In the genomic region with DNA sequence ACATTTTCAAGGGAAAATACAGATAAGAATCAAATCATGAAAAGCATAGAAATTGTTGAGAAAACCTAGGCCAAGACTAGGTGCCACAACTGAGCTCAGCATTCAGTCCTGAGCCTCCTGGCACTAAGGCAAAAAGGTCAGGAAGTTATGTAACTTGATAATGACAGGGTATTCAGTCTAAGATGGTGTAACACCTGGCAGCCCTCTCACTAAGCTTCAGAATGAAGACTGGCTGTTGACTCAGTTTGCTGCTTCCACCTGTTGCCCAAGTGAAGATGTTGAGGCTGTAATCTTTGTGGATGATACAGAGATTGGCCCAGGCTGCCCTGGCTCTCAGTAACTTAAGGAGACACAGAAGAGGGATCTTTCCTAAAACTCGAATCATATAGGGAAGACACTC, we compare ENCODE assay signal across 21 cellular contexts. TPM values are rescaled to one million over a fixed set of nuclear protein-coding genes. Genes with fewer than 3 reads are reported as not detected.
"Had no signal": no experiment of that assay in that cellular context is flagged by ENCODE, and none has a peak within 500 bp of the region (broad histone marks: within the 10 kb centered on the region; RNA-seq: fewer than 3 reads in every experiment).

No MANE protein-coding gene starts in this region.

- H3K27me3 Mint-ChIP-seq: activated B cell treated with CpG ODN at 0.5 μM for 24 hours; activated CD4-positive, alpha-beta T cell treated with anti-CD3 and anti-CD28 coated beads, Interleukin-2, amount 10 ng/mL, durations not matched to agents 7 days and 5 days; memory B cell; natural killer cell treated with Interleukin-12 subunit alpha and Interleukin-12 subunit beta and Interleukin-15 and Interleukin-18, amount 100 ng/mL, for 72 hours; progenitor cell of endocrine pancreas; type B pancreatic cell had no signal

- ATAC-seq: left lung had no signal

- H3K36me3 Mint-ChIP-seq: memory B cell; natural killer cell treated with Interleukin-12 subunit alpha and Interleukin-12 subunit beta and Interleukin-15 and Interleukin-18, amount 100 ng/mL, for 72 hours; type B pancreatic cell had no signal

- DNase-seq: activated B cell treated with CpG ODN at 0.5 μM for 24 hours; activated CD4-positive, alpha-beta T cell treated with anti-CD3 and anti-CD28 coated beads, Interleukin-2, amount 10 ng/mL, durations not matched to agents 7 days and 5 days; activated CD8-positive, alpha-beta memory T cell treated with anti-CD3 and anti-CD28 coated beads for 24 hours; activated naive CD4-positive, alpha-beta T cell treated with anti-CD3 and anti-CD28 coated beads for 36 hours; caudate nucleus; effector CD4-positive, alpha-beta T cell; heart right ventricle; left lung; nucleus accumbens; sigmoid colon; stimulated activated CD4-positive, alpha-beta T cell treated with anti-CD3 and anti-CD28 coated beads, Interleukin-2, amount 100 ng/mL, for 48 hours; stimulated activated naive CD4-positive, alpha-beta T cell treated with Interleukin-2 at 50 U/mL for 16 hours had no signal

- H3K9me3 Mint-ChIP-seq: activated B cell treated with CpG ODN at 0.5 μM for 24 hours; activated CD4-positive, alpha-beta T cell treated with anti-CD3 and anti-CD28 coated beads, Interleukin-2, amount 10 ng/mL, durations not matched to agents 7 days and 5 days; activated naive CD4-positive, alpha-beta T cell treated with anti-CD3 and anti-CD28 coated beads for 36 hours; memory B cell; natural killer cell treated with Interleukin-12 subunit alpha and Interleukin-12 subunit beta and Interleukin-15 and Interleukin-18, amount 100 ng/mL, for 72 hours; type B pancreatic cell had no signal

- H3K27me3 ChIP-seq: heart right ventricle, left lung, sigmoid colon, suprapubic skin had no signal

- H3K9me3 ChIP-seq: heart right ventricle, left lung, sigmoid colon, suprapubic skin had no signal

- H3K4me3 ChIP-seq: coronary artery, heart right ventricle, left lung, sigmoid colon, suprapubic skin had no signal

- H3K27ac ChIP-seq: coronary artery, heart right ventricle, left lung, sigmoid colon, suprapubic skin had no signal

- H3K36me3 ChIP-seq: heart right ventricle, left lung, sigmoid colon, suprapubic skin had no signal

- H3K27ac Mint-ChIP-seq: activated B cell treated with CpG ODN at 0.5 μM for 24 hours; activated CD4-positive, alpha-beta T cell treated with anti-CD3 and anti-CD28 coated beads, Interleukin-2, amount 10 ng/mL, durations not matched to agents 7 days and 5 days; activated naive CD4-positive, alpha-beta T cell treated with anti-CD3 and anti-CD28 coated beads for 36 hours; natural killer cell treated with Interleukin-12 subunit alpha and Interleukin-12 subunit beta and Interleukin-15 and Interleukin-18, amount 100 ng/mL, for 72 hours; progenitor cell of endocrine pancreas; type B pancreatic cell had no signal

- H3K4me3 Mint-ChIP-seq: activated B cell treated with CpG ODN at 0.5 μM for 24 hours; activated CD4-positive, alpha-beta T cell treated with anti-CD3 and anti-CD28 coated beads, Interleukin-2, amount 10 ng/mL, durations not matched to agents 7 days and 5 days; activated naive CD4-positive, alpha-beta T cell treated with anti-CD3 and anti-CD28 coated beads for 36 hours; memory B cell; natural killer cell treated with Interleukin-12 subunit alpha and Interleukin-12 subunit beta and Interleukin-15 and Interleukin-18, amount 100 ng/mL, for 72 hours; type B pancreatic cell had no signal

RNA-seq across cellular contexts. Expression of gene PROX2, which starts 19.6 kb away (rescaled TPM):
- total RNA-seq: activated B cell treated with CpG ODN at 0.5 μM for 24 hours; activated CD4-positive, alpha-beta T cell treated with anti-CD3 and anti-CD28 coated beads, Interleukin-2, amount 10 ng/mL, durations not matched to agents 7 days and 5 days; endothelial cell of umbilical vein; fibroblast of lung; frontal cortex; heart right ventricle; progenitor cell of endocrine pancreas had no signal
- polyA plus RNA-seq: heart right ventricle had no signal
